In genomic region chr11:64681171-64681570, GRCh38 we compare ENCODE assay signal across 1 cellular context.
TF ChIP-seq lines count a peak whose summit lies in the region.

No MANE protein-coding gene starts in this region.

TF ChIP-seq in HepG2, 621 proteins besides CTCF, POLR2A, EP300 and RAD21 (continued from another document):
- TF ChIP-seq TIGD3 (CRISPR knock-in tag; IDR thresholded peaks at IDR 0.05; ENCODE audit: borderline replicate concordance) (no peak), PHF5A (CRISPR knock-in tag; IDR thresholded peaks at IDR 0.05; ENCODE audit: low read depth, unreplicated experiment) (no peak), ZNF253 (CRISPR knock-in tag; IDR thresholded peaks at IDR 0.05; ENCODE audit: borderline replicate concordance) (no peak), NFYC (CRISPR knock-in tag; IDR thresholded peaks at IDR 0.05) (no peak), BCL6 (CRISPR knock-in tag; IDR thresholded peaks at IDR 0.05) (peak; percentile 39; the same call in 1 of the 2 replicates), SAFB2 (CRISPR knock-in tag; IDR thresholded peaks at IDR 0.05; ENCODE audit: borderline replicate concordance, low read depth) (no peak), CREM (IDR thresholded peaks at IDR 0.05) (no peak), CREM (CRISPR knock-in tag; IDR thresholded peaks at IDR 0.05) (no peak), GATAD2A (CRISPR knock-in tag; IDR thresholded peaks at IDR 0.05) (peak; percentile 44), SALL1 (CRISPR knock-in tag; IDR thresholded peaks at IDR 0.05) (no peak), ARHGAP35 (CRISPR knock-in tag; IDR thresholded peaks at IDR 0.05; ENCODE audit: borderline replicate concordance) (no peak), CBX1 (IDR thresholded peaks at IDR 0.05; ENCODE audit: low read depth) (no peak), HHEX (CRISPR knock-in tag; IDR thresholded peaks at IDR 0.05) (peak; percentile 60; the same call in 1 of the 2 replicates), ZNF883 (CRISPR knock-in tag; IDR thresholded peaks at IDR 0.05; ENCODE audit: not compliant biosample characterization) (no peak), KDM6A (CRISPR knock-in tag; IDR thresholded peaks at IDR 0.05; ENCODE audit: low read depth) (no peak), PBX2 (CRISPR knock-in tag; IDR thresholded peaks at IDR 0.05) (no peak), ATRX (CRISPR knock-in tag; IDR thresholded peaks at IDR 0.05; ENCODE audit: borderline replicate concordance) (no peak), MIER2 (CRISPR knock-in tag; IDR thresholded peaks at IDR 0.05) (no peak), CEBPB (IDR thresholded peaks at IDR 0.05; ENCODE audit: borderline replicate concordance, low read depth, low read length) (peak; percentile 29; the same call in 1 of the 2 replicates), CCAR2 (optimal IDR thresholded peaks at IDR 0.05; ENCODE audit: low read depth, low read length) (no peak), ZNF569 (CRISPR knock-in tag; IDR thresholded peaks at IDR 0.05; ENCODE audit: borderline replicate concordance) (no peak), CREBL2 (CRISPR knock-in tag; IDR thresholded peaks at IDR 0.05; ENCODE audit: borderline replicate concordance) (no peak), MED13 (CRISPR knock-in tag; IDR thresholded peaks at IDR 0.05) (no peak), REPIN1 (CRISPR knock-in tag; IDR thresholded peaks at IDR 0.05; ENCODE audit: borderline replicate concordance, low read depth) (no peak), SETDB1 (CRISPR knock-in tag; IDR thresholded peaks at IDR 0.05; ENCODE audit: borderline replicate concordance) (no peak), NR2F1 (CRISPR knock-in tag; IDR thresholded peaks at IDR 0.05) (no peak), ZSCAN12 (CRISPR knock-in tag; IDR thresholded peaks at IDR 0.05) (no peak), RBM22 (optimal IDR thresholded peaks at IDR 0.05; ENCODE audit: low read length) (no peak), FOXP1 (IDR thresholded peaks at IDR 0.05) (no peak), FOXP1 (CRISPR knock-in tag; IDR thresholded peaks at IDR 0.05) (peak; percentile 48; the same call in 1 of the 2 replicates), FOXA3 (CRISPR knock-in tag; IDR thresholded peaks at IDR 0.05) (peak; percentile 29; the same call in 1 of the 2 replicates), ZNF646 (CRISPR knock-in tag; IDR thresholded peaks at IDR 0.05) (no peak), ZNF329 (CRISPR knock-in tag; IDR thresholded peaks at IDR 0.05; ENCODE audit: low read depth) (no peak), ZSCAN30 (CRISPR knock-in tag; IDR thresholded peaks at IDR 0.05) (no peak)
